In genomic region chr13:40789275-40790231, GRCh38 we compare ENCODE assay signal across 8 cellular contexts. TPM values are rescaled to one million over a fixed set of nuclear protein-coding genes. Genes with fewer than 3 reads are reported as not detected.
DNase-seq lines count a peak whose midpoint lies in the region; ATAC-seq and TF ChIP-seq lines count a peak whose summit lies in the region.

SLC25A15 (plus strand) TSS chr13:40789611; CDS start chr13:40793227, 3,616 bp downstream.

- H3K9me3 ChIP-seq in tibial artery: no peaks in the 10 kb centered on the region

- H3K9me3 Mint-ChIP-seq in activated naive CD4-positive, alpha-beta T cell treated with anti-CD3 and anti-CD28 coated beads, Interleukin-2, amount 50 U/mL, for 72 hours: no peaks in the 10 kb centered on the region
- no peaks in the 10 kb centered on the region for H3K9me3 Mint-ChIP-seq in glutamatergic neuron (ENCODE audit: unreplicated experiment)
- no peaks in the 10 kb centered on the region for H3K9me3 Mint-ChIP-seq in osteocyte (ENCODE audit: unreplicated experiment)

- H3K36me3 ChIP-seq in tibial artery: peaks cover 0 to 4% (median 0%) of the 10 kb centered on the region in 3 donors

- H3K27ac ChIP-seq in tibial artery: peak within 1 kb of the TSS; percentile 80 to 83

- in situ Hi-C loops in KBM-7 (cut with MboI; ENCODE audit: low pct_unique_long_range_greater_than_20kb, low sequenced_read_pairs): loop anchor here (25.0 kb wide), 1 partner anchor 248 kb away; no protein-coding TSS in a partner anchor

- no peaks in the 10 kb centered on the region for H3K27me3 ChIP-seq in tibial artery

- peak; percentile 76 for DNase-seq in GF-D8 (lab: John Stamatoyannopoulos, UW)
- DNase-seq in KBM-7: peak; percentile 84
- DNase-seq in activated naive CD4-positive, alpha-beta T cell treated with anti-CD3 and anti-CD28 coated beads, Interleukin-2, amount 50 U/mL, for 72 hours (ENCODE audit: low spot score in 2 of 2): peak; percentile 76 to 80
- peak; percentile 83 for DNase-seq in glutamatergic neuron
- DNase-seq in osteocyte (ENCODE audit: extremely low spot score, unreplicated experiment): peak; percentile 94
- DNase-seq in tibial artery: peak; percentile 73 to 85

- H3K27me3 Mint-ChIP-seq in glutamatergic neuron (ENCODE audit: unreplicated experiment) (peaks cover 2% of the 10 kb centered on the region), osteocyte (ENCODE audit: unreplicated experiment) (no peaks in the 10 kb centered on the region)

- peaks cover 0 to 5% of the 10 kb centered on the region in 2 donors for H3K36me3 Mint-ChIP-seq in activated naive CD4-positive, alpha-beta T cell treated with anti-CD3 and anti-CD28 coated beads, Interleukin-2, amount 50 U/mL, for 72 hours
- H3K36me3 Mint-ChIP-seq in glutamatergic neuron (ENCODE audit: unreplicated experiment) (no peaks in the 10 kb centered on the region), osteocyte (ENCODE audit: unreplicated experiment) (peaks cover 2% of the 10 kb centered on the region)

- H3K27ac Mint-ChIP-seq in activated naive CD4-positive, alpha-beta T cell treated with anti-CD3 and anti-CD28 coated beads, Interleukin-2, amount 50 U/mL, for 72 hours: peak within 1 kb of the TSS; percentile 73 to 82
- no peak within 1 kb of the TSS for H3K27ac Mint-ChIP-seq in glutamatergic neuron (ENCODE audit: unreplicated experiment)
- H3K27ac Mint-ChIP-seq in osteocyte (ENCODE audit: unreplicated experiment): peak within 1 kb of the TSS; percentile 83

- H3K4me1 ChIP-seq in tibial artery: peaks cover 0 to 13% (median 4%) of the 10 kb centered on the region in 4 donors

- peak; percentile 90 for ATAC-seq in GM21717 (IDR thresholded peaks at IDR 0.05; ENCODE audit: unreplicated experiment)
- peak; percentile 95 for ATAC-seq in SK-N-SH treated with all-trans-retinoic acid at 6 μM for 48 hours
- peak; percentile 84 to 90 for ATAC-seq in activated naive CD4-positive, alpha-beta T cell treated with anti-CD3 and anti-CD28 coated beads, Interleukin-2, amount 50 U/mL, for 72 hours

- H3K4me3 Mint-ChIP-seq in glutamatergic neuron (ENCODE audit: unreplicated experiment) (peak within 1 kb of the TSS; percentile 85), osteocyte (ENCODE audit: unreplicated experiment) (peak within 1 kb of the TSS; percentile 77)

- intact Hi-C loops in tibial artery (cut with DNase I; ENCODE audit: low total_unique reads): loop anchor here (10.0 kb wide), 1 partner anchor 135 kb away; no protein-coding TSS in a partner anchor

- TF ChIP-seq CTCF in glutamatergic neuron (IDR thresholded peaks at IDR 0.05; ENCODE audit: partially characterized antibody, unreplicated experiment) (no peak), osteocyte (IDR thresholded peaks at IDR 0.05) (peak; percentile 57), tibial artery (IDR thresholded peaks at IDR 0.05) (peak in 1 of 2 experiments; percentile 28)

- H3K4me1 Mint-ChIP-seq in glutamatergic neuron (ENCODE audit: low read depth, unreplicated experiment): no peaks in the 10 kb centered on the region
- peaks cover 9% of the 10 kb centered on the region for H3K4me1 Mint-ChIP-seq in osteocyte (ENCODE audit: unreplicated experiment)

- H3K4me3 ChIP-seq in tibial artery: peak within 1 kb of the TSS; percentile 67 to 71

TF ChIP-seq in SK-N-SH treated with all-trans-retinoic acid at 6 μM for 48 hours, 23 proteins besides CTCF, POLR2A, EP300 and RAD21:
- TF ChIP-seq ZNF70 (CRISPR knock-in tag; IDR thresholded peaks at IDR 0.05) (no peak), TSHZ2 (CRISPR knock-in tag; IDR thresholded peaks at IDR 0.05) (peak; percentile 30; the same call in 1 of the 2 replicates)
TF ChIP-seq in SK-N-SH treated with all-trans-retinoic acid at 6 μM for 48 hours: peak in this region for 1.

RNA-seq across cellular contexts. Expression of gene SLC25A15, which starts in this region (rescaled TPM):
- total RNA-seq in activated naive CD4-positive, alpha-beta T cell treated with anti-CD3 and anti-CD28 coated beads, Interleukin-2, amount 50 U/mL, for 72 hours: 10 to 100 TPM; 18.0 to 19.2 TPM
- total RNA-seq in glutamatergic neuron (ENCODE audit: unreplicated experiment) (7.3 TPM), osteocyte (8.3 and 9.5 TPM in 2 replicates)

Comparison
In these comparisons a context has a peak if more than half of its experiments do, and no peak if none do; other contexts are left out.
1. Peak in every context shown above with its lines: DNase-seq, ATAC-seq, H3K4me3 ChIP-seq and H3K27ac ChIP-seq.